27 cellular contexts compared by ENCODE assay signal in genomic region chr22:44389926-44390925, GRCh38.
DNase-seq lines count a peak whose midpoint lies in the region; ATAC-seq and TF ChIP-seq lines count a peak whose summit lies in the region.
"Had no signal": no experiment of that assay in that cellular context is flagged by ENCODE, and none has a peak within 500 bp of the region (broad histone marks: within the 10 kb centered on the region; RNA-seq: fewer than 3 reads in every experiment).

No MANE protein-coding gene starts in this region.

- no CpG with 5 or more reads among the region's 14 CpGs for WGBS in H9 (ENCODE audit: extremely low coverage, insufficient read length, low lambda C conversion rate)

- no peak overlapping the region for H2BK12ac ChIP-seq in H9 (ENCODE audit: insufficient read length, low read depth, low read length)

- no peak overlapping the region for H4K91ac ChIP-seq in H9 (ENCODE audit: insufficient read length, low read depth, low read length)

- no peaks in the 10 kb centered on the region for H4K20me1 ChIP-seq in H9 (ENCODE audit: control insufficient read depth, insufficient read depth, insufficient read length)

- no peak overlapping the region for H3K23ac ChIP-seq in H9 (ENCODE audit: insufficient read length, low read depth, low read length)

- DNase-seq in activated naive CD8-positive, alpha-beta T cell treated with anti-CD3 and anti-CD28 coated beads, Interleukin-2, amount 10 ng/mL, durations not matched to agents 7 days and 5 days = no peak
- no peak for DNase-seq in activated naive CD8-positive, alpha-beta T cell treated with anti-CD3 and anti-CD28 coated beads for 36 hours
- no peak for DNase-seq in H9
- peak; percentile 20 for DNase-seq in lower lobe of right lung
- DNase-seq in sciatic nerve (ENCODE audit: low spot score) = peak; percentile 37
- DNase-seq in NAMALWA (ENCODE audit: low spot score) = no peak
- DNase-seq in SJCRH30 = no peak
- DNase-seq: activated CD4-positive, alpha-beta T cell treated with anti-CD3 and anti-CD28 coated beads for 48 hours; activated gamma-delta T cell treated with Interleukin-2 at 50 U/mL for 16 hours; activated T-cell treated with anti-CD3 and anti-CD28 coated beads, Interleukin-2, amount 50 U/mL, for 1 hour; AML-193; amniotic stem cell; CD8-positive, alpha-beta T cell; DMS 273 treated with DMSO at 0.1 percent for 48 hours; effector memory CD4-positive, alpha-beta T cell; IMR-90; NCI-H1048; NCI-H1694; stimulated activated CD4-positive, alpha-beta T cell treated with anti-CD3 and anti-CD28 coated beads, Interleukin-1b, Interleukin-23, amount 100 ng/mL, for 48 hours; stimulated activated CD8-positive, alpha-beta memory T cell treated with anti-CD3 and anti-CD28 coated beads, Interleukin-4, amount 100 ng/mL, for 48 hours; trophoblast cell had no signal

- no peak overlapping the region for H2BK15ac ChIP-seq in H9 (ENCODE audit: low read depth, low read length)

- no peak overlapping the region for H2BK120ac ChIP-seq in H9 (ENCODE audit: low read depth, low read length, poor library complexity, severe bottlenecking)

- no peak overlapping the region for H3K9ac ChIP-seq in H9 (ENCODE audit: extremely low read depth, insufficient read length, low read length)

- H3K9me3 Mint-ChIP-seq in activated naive CD8-positive, alpha-beta T cell treated with anti-CD3 and anti-CD28 coated beads, Interleukin-2, amount 10 ng/mL, durations not matched to agents 7 days and 5 days = no peaks in the 10 kb centered on the region
- H3K9me3 Mint-ChIP-seq in activated naive CD8-positive, alpha-beta T cell treated with anti-CD3 and anti-CD28 coated beads for 36 hours = no peaks in the 10 kb centered on the region
- no peaks in the 10 kb centered on the region; a peak in 1 of 5 replicates for H3K9me3 Mint-ChIP-seq in H9
- H3K9me3 Mint-ChIP-seq: CD8-positive, alpha-beta T cell; neural crest cell had no signal

- no peaks in the 10 kb centered on the region for H3K79me2 ChIP-seq in H9 (ENCODE audit: insufficient read depth, low read length)

- H3K36me3 ChIP-seq in lower lobe of right lung = no peaks in the 10 kb centered on the region
- no peaks in the 10 kb centered on the region for H3K36me3 ChIP-seq in SJCRH30
- H3K36me3 ChIP-seq: breast epithelium had no signal

- H4K8ac ChIP-seq in H9 (replicated peaks; ENCODE audit: insufficient read length, low read depth, low read length) = no peak overlapping the region

- TF ChIP-seq CTCF in H9 (conservative IDR thresholded peaks at IDR 0.05) (no peak), lower lobe of right lung (IDR thresholded peaks at IDR 0.05) (no peak)

- peaks cover 10% of the 10 kb centered on the region for H3K27me3 Mint-ChIP-seq in activated naive CD8-positive, alpha-beta T cell treated with anti-CD3 and anti-CD28 coated beads, Interleukin-2, amount 10 ng/mL, durations not matched to agents 7 days and 5 days
- no peaks in the 10 kb centered on the region for H3K27me3 Mint-ChIP-seq in activated naive CD8-positive, alpha-beta T cell treated with anti-CD3 and anti-CD28 coated beads for 36 hours
- H3K27me3 Mint-ChIP-seq in H9 (ENCODE audit: low read depth) = peaks cover 3% of the 10 kb centered on the region

- POLR2A ChIA-PET in activated naive CD8-positive, alpha-beta T cell treated with anti-CD3 and anti-CD28 coated beads, Interleukin-2, amount 10 ng/mL, durations not matched to agents 7 days and 5 days (lab: Charles Lee) = no interaction called here

- no peak overlapping the region for H2AFZ ChIP-seq in H9 (ENCODE audit: low read length)

- H3K4me2 ChIP-seq in H9 (ENCODE audit: insufficient read depth, insufficient read length, low read length) = no peak overlapping the region
- H3K4me2 ChIP-seq: A549 had no signal

- H3K36me3 Mint-ChIP-seq in activated naive CD8-positive, alpha-beta T cell treated with anti-CD3 and anti-CD28 coated beads, Interleukin-2, amount 10 ng/mL, durations not matched to agents 7 days and 5 days = no peaks in the 10 kb centered on the region
- no peaks in the 10 kb centered on the region for H3K36me3 Mint-ChIP-seq in activated naive CD8-positive, alpha-beta T cell treated with anti-CD3 and anti-CD28 coated beads for 36 hours
- no peaks in the 10 kb centered on the region for H3K36me3 Mint-ChIP-seq in H9 (ENCODE audit: insufficient read depth in 1 of 3, low read depth in 3 of 3)
- H3K36me3 Mint-ChIP-seq: CD8-positive, alpha-beta T cell had no signal

- H3K27me3 ChIP-seq in H9 (ENCODE audit: insufficient read depth, low read length) (no peaks in the 10 kb centered on the region), lower lobe of right lung (ENCODE audit: low read depth) (peaks cover 12% of the 10 kb centered on the region), SJCRH30 (peaks cover 10% of the 10 kb centered on the region)

- H3K4me3 ChIP-seq in lower lobe of right lung (no peak overlapping the region), SJCRH30 (no peak overlapping the region)
- H3K4me3 ChIP-seq: A549, breast epithelium had no signal

- H4K5ac ChIP-seq in H9 (ENCODE audit: insufficient read length, low read depth, low read length) = no peak overlapping the region

- no peak overlapping the region for H2BK20ac ChIP-seq in H9 (ENCODE audit: low read depth, low read length, poor library complexity, severe bottlenecking)

- H3K4me1 Mint-ChIP-seq in activated naive CD8-positive, alpha-beta T cell treated with anti-CD3 and anti-CD28 coated beads, Interleukin-2, amount 10 ng/mL, durations not matched to agents 7 days and 5 days = no peaks in the 10 kb centered on the region
- H3K4me1 Mint-ChIP-seq in activated naive CD8-positive, alpha-beta T cell treated with anti-CD3 and anti-CD28 coated beads for 36 hours = no peaks in the 10 kb centered on the region
- H3K4me1 Mint-ChIP-seq in H9 = peaks cover 12 to 28% of the 10 kb centered on the region in 2 experiments
- H3K4me1 Mint-ChIP-seq: neural crest cell had no signal

- ATAC-seq in activated naive CD8-positive, alpha-beta T cell treated with anti-CD3 and anti-CD28 coated beads, Interleukin-2, amount 10 ng/mL, durations not matched to agents 7 days and 5 days (ENCODE audit: low read depth) = no peak
- no peak for ATAC-seq in lower lobe of right lung
- no peak for ATAC-seq in sciatic nerve
- no peak for ATAC-seq in GM21619 (IDR thresholded peaks at IDR 0.05; ENCODE audit: unreplicated experiment)
- ATAC-seq: A549; CD8-positive, alpha-beta T cell had no signal

- no peak overlapping the region for H3K4me3 Mint-ChIP-seq in activated naive CD8-positive, alpha-beta T cell treated with anti-CD3 and anti-CD28 coated beads, Interleukin-2, amount 10 ng/mL, durations not matched to agents 7 days and 5 days
- H3K4me3 Mint-ChIP-seq in activated naive CD8-positive, alpha-beta T cell treated with anti-CD3 and anti-CD28 coated beads for 36 hours = no peak overlapping the region
- no peak overlapping the region for H3K4me3 Mint-ChIP-seq in H9
- H3K4me3 Mint-ChIP-seq: CD8-positive, alpha-beta T cell; neural crest cell had no signal

- peak overlapping the region; percentile 17 for H3K27ac Mint-ChIP-seq in activated naive CD8-positive, alpha-beta T cell treated with anti-CD3 and anti-CD28 coated beads, Interleukin-2, amount 10 ng/mL, durations not matched to agents 7 days and 5 days
- no peak overlapping the region for H3K27ac Mint-ChIP-seq in activated naive CD8-positive, alpha-beta T cell treated with anti-CD3 and anti-CD28 coated beads for 36 hours
- H3K27ac Mint-ChIP-seq in H9 = 0 out of 7 replicates have a peak overlapping the region, but pooled peaks of 2 of the 3 experiments have one; percentile 29 to 44
- H3K27ac Mint-ChIP-seq: CD8-positive, alpha-beta T cell; progenitor cell of endocrine pancreas had no signal

- no peak overlapping the region for H3K18ac ChIP-seq in H9 (ENCODE audit: insufficient read length, low read depth, low read length)

- no peak overlapping the region for H2BK5ac ChIP-seq in H9 (ENCODE audit: insufficient read length, low read length)

- H3K56ac ChIP-seq in H9 (ENCODE audit: insufficient read length, low read depth, low read length) = no peak overlapping the region

- H3K9me3 ChIP-seq in H9 (ENCODE audit: control insufficient read depth, low read depth, low read length) (no peaks in the 10 kb centered on the region), lower lobe of right lung (no peaks in the 10 kb centered on the region), SJCRH30 (replicated peaks) (no peaks in the 10 kb centered on the region)
- H3K9me3 ChIP-seq: A549, breast epithelium had no signal

- H3K23me2 ChIP-seq in H9 (ENCODE audit: insufficient read length, low read depth, low read length, poor library complexity, severe bottlenecking) = no peaks in the 10 kb centered on the region

- intact Hi-C loops in lower lobe of right lung (cut with DNase I) (no loop called here), sciatic nerve (cut with DNase I) (no loop called here)

- H3K27ac ChIP-seq in H9 (ENCODE audit: insufficient read length, low read depth, low read length) (no peak overlapping the region), lower lobe of right lung (no peak overlapping the region), SJCRH30 (no peak overlapping the region)
- H3K27ac ChIP-seq: breast epithelium, RWPE1 had no signal

- H3K79me1 ChIP-seq in H9 (ENCODE audit: insufficient read depth, low read depth, low read length, poor library complexity, severe bottlenecking) = no peaks in the 10 kb centered on the region

- no peak overlapping the region for H2AK5ac ChIP-seq in H9 (ENCODE audit: insufficient read length, low read length)

- no peak overlapping the region for H3T11ph ChIP-seq in H9 (ENCODE audit: low read length)

- H3K14ac ChIP-seq in H9 (ENCODE audit: insufficient read depth, low read length) = no peak overlapping the region

- no peaks in the 10 kb centered on the region for H3K4me1 ChIP-seq in H9 (ENCODE audit: insufficient read depth, low read length)
- no peaks in the 10 kb centered on the region for H3K4me1 ChIP-seq in lower lobe of right lung
- H3K4me1 ChIP-seq in SJCRH30 = no peaks in the 10 kb centered on the region
- H3K4me1 ChIP-seq: breast epithelium had no signal

- H3K4ac ChIP-seq in H9 (ENCODE audit: low read depth, low read length) = no peak overlapping the region

Comparison
In these comparisons a context has a peak if more than half of its experiments do, and no peak if none do; other contexts are left out.
1. DNase-seq: peak in lower lobe of right lung (single experiment) and sciatic nerve (single experiment); none in activated naive CD8-positive, alpha-beta T cell treated with anti-CD3 and anti-CD28 coated beads, Interleukin-2, amount 10 ng/mL, durations not matched to agents 7 days and 5 days (single experiment), activated naive CD8-positive, alpha-beta T cell treated with anti-CD3 and anti-CD28 coated beads for 36 hours (single experiment), H9 (single experiment), NAMALWA (single experiment) and SJCRH30 (0 of 2).